Comparison of ENCODE assay signal across 1 cellular context in the genomic region with DNA sequence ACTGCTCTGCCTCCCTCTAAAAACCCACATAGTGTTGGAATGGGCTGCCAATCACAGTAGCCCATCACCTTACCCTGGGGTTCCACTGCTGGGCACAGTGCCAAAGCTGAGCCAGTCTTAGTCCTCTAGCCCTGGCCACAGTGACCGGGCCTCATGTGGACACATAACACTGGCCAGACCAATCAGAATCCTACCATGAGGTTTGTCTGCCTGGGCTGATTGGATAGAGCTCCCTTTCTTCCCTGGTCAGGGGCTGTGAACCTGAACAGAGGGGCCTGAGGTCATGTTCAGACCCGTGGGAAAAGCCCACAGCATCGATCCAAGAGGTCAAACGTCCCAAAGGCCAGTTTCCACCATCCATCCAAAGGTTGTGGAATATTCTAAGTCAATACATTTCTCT.
TF ChIP-seq lines count a peak whose summit lies in the region.

No MANE protein-coding gene starts in this region.

TF ChIP-seq in IMR-90, 13 proteins besides CTCF, POLR2A, EP300 and RAD21:
- TF ChIP-seq BHLHE40 (IDR thresholded peaks at IDR 0.05; ENCODE audit: low read depth, low read length) (no peak), NFE2L2 (IDR thresholded peaks at IDR 0.05; ENCODE audit: low read depth, low read length) (no peak), CEBPB (IDR thresholded peaks at IDR 0.05; ENCODE audit: low read depth, low read length) (no peak)
TF ChIP-seq in IMR-90: peak in this region for 0.
